In the genomic region with DNA sequence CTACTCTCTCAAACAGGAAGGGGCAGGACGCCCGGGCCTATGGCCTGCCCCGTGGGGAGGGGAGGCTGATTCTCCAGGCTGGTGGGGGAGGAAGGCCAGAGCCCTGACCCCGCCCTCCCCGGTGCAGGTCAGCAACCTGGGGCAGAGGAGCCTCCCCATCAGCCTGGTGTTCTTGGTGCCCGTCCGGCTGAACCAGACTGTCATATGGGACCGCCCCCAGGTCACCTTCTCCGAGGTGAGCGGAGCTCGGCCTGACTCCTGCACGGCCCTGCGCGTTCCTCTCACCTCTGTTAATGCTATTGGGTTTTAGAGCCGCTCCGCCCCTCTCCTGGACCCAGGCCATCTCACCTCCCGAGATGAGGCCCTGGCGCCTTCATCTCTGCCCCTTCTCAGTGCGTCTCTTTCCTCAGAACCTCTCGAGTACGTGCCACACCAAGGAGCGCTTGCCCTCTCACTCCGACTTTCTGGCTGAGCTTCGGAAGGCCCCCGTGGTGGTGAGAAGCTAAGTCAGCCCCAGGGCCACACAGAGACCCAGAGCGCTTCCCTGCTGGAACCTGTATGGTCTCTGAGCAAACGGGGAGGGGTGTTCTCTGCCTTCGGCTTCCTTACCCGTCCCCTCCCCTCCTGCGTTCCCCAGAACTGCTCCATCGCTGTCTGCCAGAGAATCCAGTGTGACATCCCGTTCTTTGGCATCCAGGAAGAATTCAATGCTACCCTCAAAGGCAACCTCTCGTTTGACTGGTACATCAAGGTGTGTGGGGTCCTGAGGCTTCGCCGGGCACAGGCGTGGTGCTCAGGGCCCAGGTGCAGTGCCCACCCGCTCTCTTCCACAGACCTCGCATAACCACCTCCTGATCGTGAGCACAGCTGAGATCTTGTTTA, we compare ENCODE assay signal across 18 cellular contexts. TPM values are rescaled to one million over a fixed set of nuclear protein-coding genes. Genes with fewer than 3 reads are reported as not detected.
A peak's percentile ranks its signal among the peaks of the same experiment; 100 is the strongest.
DNase-seq lines count a peak whose midpoint lies in the region; ATAC-seq, FAIRE-seq and TF ChIP-seq lines count a peak whose summit lies in the region.
"Had no signal": no experiment of that assay in that cellular context is flagged by ENCODE, and none has a peak within 500 bp of the region (broad histone marks: within the 10 kb centered on the region; RNA-seq: fewer than 3 reads in every experiment).

No MANE protein-coding gene starts in this region.

- H3K36me3 ChIP-seq in HepG2 (replicated peaks in 1 of 2; ENCODE audit: control insufficient read depth in 1 of 2, insufficient read depth in 2 of 2, low read length in 2 of 2) (no peaks in the 10 kb centered on the region), right lobe of liver (no peaks in the 10 kb centered on the region)
- H3K36me3 ChIP-seq: WERI-Rb-1 had no signal

- intact Hi-C loops in HepG2 (cut with micrococcal nuclease; ENCODE audit: unreplicated experiment) (no loop called here), right lobe of liver (cut with DNase I) (loop anchor here in 1 of 2 donors (5.0 kb wide), 1 partner anchor 53 kb away; no protein-coding TSS in a partner anchor)
- intact Hi-C loops in activated T-helper 1 cell treated with anti-CD3 and anti-CD28 coated beads, Interleukin-12 subunit alpha, Interleukin-12 subunit beta, Interleukin-2, Interleukin-4 antibody, amounts not matched to agents 30 ng/mL and 10 ng/mL and 1 ng/mL, durations not matched to agents 14 hours and 24 hours and 36 hours (cut with micrococcal nuclease): loop anchor here (5.0 kb wide), 1 partner anchor 113 kb away; the partner anchor contains the start of gene PYDC1

- H3K9me3 Mint-ChIP-seq in activated T-helper 1 cell treated with anti-CD3 and anti-CD28 coated beads, Interleukin-12 subunit alpha, Interleukin-12 subunit beta, Interleukin-2, Interleukin-4 antibody, amounts not matched to agents 30 ng/mL and 10 ng/mL and 1 ng/mL, durations not matched to agents 14 hours and 24 hours and 36 hours: no peaks in the 10 kb centered on the region
- no peaks in the 10 kb centered on the region for H3K9me3 Mint-ChIP-seq in immature natural killer cell
- no peaks in the 10 kb centered on the region for H3K9me3 Mint-ChIP-seq in stimulated activated memory B cell treated with anti-CD40 and anti-IgM and Interleukin-4, amounts not matched to agents 10 μg/mL and 1 μg/mL and 100 μg/mL, for 72 hours

- DNase-seq in HepG2 (ENCODE audit: low spot score) (no peak), right lobe of liver (no peak), immature natural killer cell (no peak), NCI-H2107 (lab: John Stamatoyannopoulos, UW) (no peak), HK-2 (ENCODE audit: unreplicated experiment) (no peak)
- DNase-seq in activated T-helper 1 cell treated with anti-CD3 and anti-CD28 coated beads, Interleukin-12 subunit alpha, Interleukin-12 subunit beta, Interleukin-2, Interleukin-4 antibody, amounts not matched to agents 30 ng/mL and 10 ng/mL and 1 ng/mL, durations not matched to agents 14 hours and 24 hours and 36 hours (ENCODE audit: low spot score): no peak
- DNase-seq in stimulated activated CD4-positive, alpha-beta T cell treated with anti-CD3 and anti-CD28 coated beads, Interleukin-2, amount 100 ng/mL, for 24 hours: no peak
- DNase-seq: activated gamma-delta T cell, hippocampal formation, left colon, NCI-H1417, NCI-H345, WERI-Rb-1 had no signal

- H3K4me3 ChIP-seq in HepG2 (replicated peaks in 1 of 3; ENCODE audit: insufficient read depth in 1 of 3, low read depth in 2 of 3, low read length in 3 of 3) (no peak overlapping the region), right lobe of liver (no peak overlapping the region)

- no peak overlapping the region for H3K4me2 ChIP-seq in HepG2 (ENCODE audit: low read depth, low read length)

- H3K27me3 ChIP-seq in HepG2 (ENCODE audit: control insufficient read depth in 1 of 2, insufficient read depth in 2 of 2, low read length in 2 of 2): peaks cover 8 to 55% of the 10 kb centered on the region in 2 experiments; a peak in 4 of 5 replicates
- H3K27me3 ChIP-seq in right lobe of liver: no peaks in the 10 kb centered on the region

- no peak overlapping the region for H3K27ac Mint-ChIP-seq in activated T-helper 1 cell treated with anti-CD3 and anti-CD28 coated beads, Interleukin-12 subunit alpha, Interleukin-12 subunit beta, Interleukin-2, Interleukin-4 antibody, amounts not matched to agents 30 ng/mL and 10 ng/mL and 1 ng/mL, durations not matched to agents 14 hours and 24 hours and 36 hours
- peak overlapping the region in 2 of 6 donors; percentile 52 to 79 for H3K27ac Mint-ChIP-seq in immature natural killer cell
- peak overlapping the region; percentile 71 for H3K27ac Mint-ChIP-seq in stimulated activated memory B cell treated with anti-CD40 and anti-IgM and Interleukin-4, amounts not matched to agents 10 μg/mL and 1 μg/mL and 100 μg/mL, for 72 hours

- H3K4me1 ChIP-seq in HepG2 (ENCODE audit: insufficient read depth, low read length) (no peaks in the 10 kb centered on the region), right lobe of liver (no peaks in the 10 kb centered on the region)

- TF ChIP-seq EP300 in HepG2 (IDR thresholded peaks at IDR 0.05; ENCODE audit: low read depth in 2 of 2, low read length in 2 of 2) (no peak), HepG2 (CRISPR knock-in tag; IDR thresholded peaks at IDR 0.05; ENCODE audit: borderline replicate concordance) (no peak)

- TF ChIP-seq CTCF in HepG2 (CRISPR knock-in tag; IDR thresholded peaks at IDR 0.05) (no peak), right lobe of liver (IDR thresholded peaks at IDR 0.05) (no peak)

- no peaks in the 10 kb centered on the region for H3K79me2 ChIP-seq in HepG2 (ENCODE audit: insufficient read depth, low read length)

- H3K9me3 ChIP-seq in HepG2 (ENCODE audit: low read length): no peaks in the 10 kb centered on the region
- no peaks in the 10 kb centered on the region for H3K9me3 ChIP-seq in right lobe of liver

- no peak for FAIRE-seq in HepG2 (lab: Jason Lieb, UNC)

- in situ Hi-C loops in HepG2 (cut with HindIII; ENCODE audit: extremely low pct_ligation_motif_present, low pct_unique_long_range_greater_than_20kb): no loop called here

- H2AFZ ChIP-seq in HepG2 (ENCODE audit: low read length): no peak overlapping the region

- H3K27ac ChIP-seq in HepG2 (ENCODE audit: extremely low read length, insufficient read depth, low read length): no peak overlapping the region
- no peak overlapping the region for H3K27ac ChIP-seq in right lobe of liver
- H3K27ac ChIP-seq: skin epidermis, WERI-Rb-1 had no signal

- peak overlapping the region; percentile 72 for H3K4me3 Mint-ChIP-seq in activated T-helper 1 cell treated with anti-CD3 and anti-CD28 coated beads, Interleukin-12 subunit alpha, Interleukin-12 subunit beta, Interleukin-2, Interleukin-4 antibody, amounts not matched to agents 30 ng/mL and 10 ng/mL and 1 ng/mL, durations not matched to agents 14 hours and 24 hours and 36 hours
- peak overlapping the region in 3 of 5 donors; percentile 21 to 73 (median 30) for H3K4me3 Mint-ChIP-seq in immature natural killer cell
- H3K4me3 Mint-ChIP-seq in stimulated activated memory B cell treated with anti-CD40 and anti-IgM and Interleukin-4, amounts not matched to agents 10 μg/mL and 1 μg/mL and 100 μg/mL, for 72 hours: peak overlapping the region; percentile 78

- WGBS in HepG2 (ENCODE audit: low lambda C conversion rate): 22% methylated on average over 26 of the region's 39 CpGs
- WGBS in right lobe of liver (ENCODE audit: insufficient coverage, low coverage, low lambda C conversion rate, missing lambda C conversion rate): 37% methylated on average over 19 of the region's 39 CpGs

- H3K4me1 Mint-ChIP-seq in activated T-helper 1 cell treated with anti-CD3 and anti-CD28 coated beads, Interleukin-12 subunit alpha, Interleukin-12 subunit beta, Interleukin-2, Interleukin-4 antibody, amounts not matched to agents 30 ng/mL and 10 ng/mL and 1 ng/mL, durations not matched to agents 14 hours and 24 hours and 36 hours (ENCODE audit: low read depth): peaks cover 35% of the 10 kb centered on the region
- peaks cover 35 to 45% of the 10 kb centered on the region in 2 donors for H3K4me1 Mint-ChIP-seq in immature natural killer cell
- peaks cover 31% of the 10 kb centered on the region for H3K4me1 Mint-ChIP-seq in stimulated activated memory B cell treated with anti-CD40 and anti-IgM and Interleukin-4, amounts not matched to agents 10 μg/mL and 1 μg/mL and 100 μg/mL, for 72 hours

- peak; percentile 23 for ATAC-seq in HepG2
- ATAC-seq in right lobe of liver: no peak
- ATAC-seq in stimulated activated memory B cell treated with anti-CD40 and anti-IgM and Interleukin-4, amounts not matched to agents 10 μg/mL and 1 μg/mL and 100 μg/mL, for 72 hours: no peak
- ATAC-seq: HCT116, left colon had no signal

- H3K9ac ChIP-seq in HepG2 (ENCODE audit: insufficient read depth, low read depth, low read length): no peak overlapping the region

- H4K20me1 ChIP-seq in HepG2 (ENCODE audit: insufficient read depth, low read length): no peaks in the 10 kb centered on the region

- POLR2A ChIA-PET in HepG2 (lab: Yijun Ruan, JAX): no interaction called here

- CTCF ChIA-PET in HepG2 (lab: Yijun Ruan, JAX; ENCODE audit: low intra/inter-chr PET ratio, low total read pairs): no interaction called here

- no peak for TF ChIP-seq RAD21 in HepG2 (CRISPR knock-in tag; IDR thresholded peaks at IDR 0.05)

- BruUV-seq in HepG2 (replicated peaks; lab: Mats Ljungman, UMichigan): no TSS peak

- TF ChIP-seq POLR2A in HepG2 (IDR thresholded peaks at IDR 0.05; ENCODE audit: insufficient read depth in 1 of 2, low read depth in 2 of 2, low read length in 2 of 2) (no peak), right lobe of liver (IDR thresholded peaks at IDR 0.05) (no peak)

- H3K27me3 Mint-ChIP-seq in activated T-helper 1 cell treated with anti-CD3 and anti-CD28 coated beads, Interleukin-12 subunit alpha, Interleukin-12 subunit beta, Interleukin-2, Interleukin-4 antibody, amounts not matched to agents 30 ng/mL and 10 ng/mL and 1 ng/mL, durations not matched to agents 14 hours and 24 hours and 36 hours (ENCODE audit: insufficient read depth): peaks cover 1% of the 10 kb centered on the region
- peaks cover 0 to 6% (median 1%) of the 10 kb centered on the region in 3 donors for H3K27me3 Mint-ChIP-seq in immature natural killer cell (ENCODE audit: low read depth in 3 of 3)
- no peaks in the 10 kb centered on the region for H3K27me3 Mint-ChIP-seq in stimulated activated memory B cell treated with anti-CD40 and anti-IgM and Interleukin-4, amounts not matched to agents 10 μg/mL and 1 μg/mL and 100 μg/mL, for 72 hours

- H3K36me3 Mint-ChIP-seq in activated T-helper 1 cell treated with anti-CD3 and anti-CD28 coated beads, Interleukin-12 subunit alpha, Interleukin-12 subunit beta, Interleukin-2, Interleukin-4 antibody, amounts not matched to agents 30 ng/mL and 10 ng/mL and 1 ng/mL, durations not matched to agents 14 hours and 24 hours and 36 hours (ENCODE audit: low read depth): peaks cover 27% of the 10 kb centered on the region
- H3K36me3 Mint-ChIP-seq in immature natural killer cell: peaks cover 47 to 67% (median 49%) of the 10 kb centered on the region in 3 donors
- peaks cover 27% of the 10 kb centered on the region for H3K36me3 Mint-ChIP-seq in stimulated activated memory B cell treated with anti-CD40 and anti-IgM and Interleukin-4, amounts not matched to agents 10 μg/mL and 1 μg/mL and 100 μg/mL, for 72 hours

RNA-seq across cellular contexts. Expression of gene ITGAX, which starts 25.1 kb away (rescaled TPM):
- total RNA-seq in HepG2 (2016; rRNA removed; fragmentation: Illumina TruSeq; extraction: Trizol): not detected in 2 replicates
- 0.18 TPM in 1 of 2 replicates, not detected in the other for total RNA-seq in HepG2 (2016; cell fraction: cytosol; rRNA removed; fragmentation: Illumina TruSeq; extraction: Trizol; ENCODE audit: low read depth)
- total RNA-seq in HepG2 (2016; cell fraction: insoluble cytoplasmic fraction; rRNA removed; fragmentation: Illumina TruSeq; extraction: Trizol): not detected in 2 replicates
- total RNA-seq in HepG2 (2016; cell fraction: membrane; rRNA removed; fragmentation: Illumina TruSeq; extraction: Trizol): not detected in 2 replicates
- not detected in 2 replicates for total RNA-seq in HepG2 (2016; cell fraction: nucleus; rRNA removed; fragmentation: Illumina TruSeq; extraction: Trizol)
- polyA plus RNA-seq in HepG2 (2011; rRNA removed): 0.32 and 0.42 TPM in 2 replicates
- 0.12 and 0.23 TPM in 2 replicates for polyA plus RNA-seq in HepG2 (2011; cell fraction: cytosol; rRNA removed)
- polyA plus RNA-seq in HepG2 (2011; cell fraction: nucleus; rRNA removed): 1.00 and 1.2 TPM in 2 replicates
- polyA plus RNA-seq in HepG2 (2012): 0.07 and 0.17 TPM in 2 replicates
- not detected in 2 replicates for polyA plus RNA-seq in HepG2 (2016; cell fraction: cytosol; fragmentation: Illumina TruSeq; extraction: Trizol; ENCODE audit: low read depth)
- polyA plus RNA-seq in HepG2 (2016; cell fraction: insoluble cytoplasmic fraction; fragmentation: Illumina TruSeq; extraction: Trizol; ENCODE audit: low read depth): not detected in 2 replicates
- polyA plus RNA-seq in HepG2 (2016; cell fraction: membrane; fragmentation: Illumina TruSeq; extraction: Trizol; ENCODE audit: low read depth): not detected in 2 replicates
- not detected in 2 replicates for polyA plus RNA-seq in HepG2 (2016; cell fraction: nucleus; fragmentation: Illumina TruSeq; extraction: Trizol; ENCODE audit: insufficient read depth, low read depth)
- polyA minus RNA-seq in HepG2 (2011; rRNA and poly(A)+ RNA removed; ENCODE audit: low replicate concordance): 0.05 and 0.28 TPM in 2 replicates
- 0.30 TPM in 1 of 2 replicates, not detected in the other for polyA minus RNA-seq in HepG2 (2011; cell fraction: cytosol; rRNA and poly(A)+ RNA removed)
- 0.13 and 0.37 TPM in 2 replicates for polyA minus RNA-seq in HepG2 (2011; cell fraction: nucleus; rRNA and poly(A)+ RNA removed)
- 10 to 100 TPM in 1 of 6 experiments, 1 to 10 TPM in 5; 2.0 to 15.3 (median 5.2) TPM for total RNA-seq in right lobe of liver
- total RNA-seq in activated T-helper 1 cell treated with anti-CD3 and anti-CD28 coated beads, Interleukin-12 subunit alpha, Interleukin-12 subunit beta, Interleukin-2, Interleukin-4 antibody, amounts not matched to agents 30 ng/mL and 10 ng/mL and 1 ng/mL, durations not matched to agents 14 hours and 24 hours and 36 hours: 63.8 and 65.0 TPM in 2 replicates
- 10 to 100 TPM; 41.6 to 82.9 (median 47.9) TPM for polyA plus RNA-seq in immature natural killer cell
- total RNA-seq: LHCN-M2, RPMI7951 had no signal
